In the genomic region with DNA sequence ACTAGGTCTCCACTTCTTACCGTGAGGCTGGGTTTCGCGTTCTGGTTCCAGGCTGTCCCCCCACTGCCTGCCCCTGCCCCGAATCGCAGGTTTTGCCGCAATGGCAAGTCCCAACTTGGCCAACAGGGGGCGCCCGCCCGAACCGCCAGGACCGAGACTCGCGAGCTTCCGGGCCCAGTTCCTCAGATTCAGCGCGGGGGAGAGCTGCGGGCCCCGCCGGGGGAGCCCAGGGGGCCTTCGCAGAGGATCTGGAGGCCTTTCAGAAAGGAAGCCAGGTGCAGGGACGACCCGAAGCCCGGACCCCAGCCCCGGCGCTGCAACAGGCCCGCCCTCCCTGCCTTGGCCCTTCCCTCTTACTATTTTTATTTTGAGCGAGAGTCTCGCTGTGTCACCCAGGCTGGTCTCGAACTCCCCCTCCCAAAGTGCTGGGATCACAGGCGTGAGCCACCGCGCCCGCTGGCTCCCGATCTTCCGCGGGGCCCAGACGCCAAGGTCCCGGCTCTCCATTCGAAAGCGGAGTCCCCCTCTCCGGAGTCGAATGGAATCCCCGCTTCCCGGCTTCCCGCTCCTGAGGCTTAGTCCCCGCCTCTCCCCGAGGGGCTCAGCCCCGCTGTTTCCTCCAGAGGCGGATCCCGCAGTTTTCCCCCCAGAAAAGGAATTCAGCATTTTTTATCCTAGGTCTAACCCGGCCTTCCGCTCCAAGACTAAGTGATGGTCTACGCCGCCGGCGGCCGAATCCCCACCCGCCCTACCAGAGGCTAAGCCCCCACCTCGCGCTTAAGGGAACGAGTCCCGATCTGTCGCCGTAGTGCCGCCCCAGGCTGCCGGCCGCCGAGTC, we compare ENCODE assay signal across 8 cellular contexts. TPM values are rescaled to one million over a fixed set of nuclear protein-coding genes. Genes with fewer than 3 reads are reported as not detected.
DNase-seq lines count a peak whose midpoint lies in the region; ATAC-seq and TF ChIP-seq lines count a peak whose summit lies in the region.

No MANE protein-coding gene starts in this region.

- peak; percentile 57 to 58 for TF ChIP-seq POLR2A in gastroesophageal sphincter (IDR thresholded peaks at IDR 0.05)

- no peaks in the 10 kb centered on the region for H3K9me3 ChIP-seq in gastroesophageal sphincter
- H3K9me3 ChIP-seq in neutrophil = no peaks in the 10 kb centered on the region

- H3K36me3 ChIP-seq in gastroesophageal sphincter (no peaks in the 10 kb centered on the region), neutrophil (no peaks in the 10 kb centered on the region)

- TF ChIP-seq CTCF in LNCaP clone FGC (IDR thresholded peaks at IDR 0.05; ENCODE audit: control insufficient read depth, extremely low read depth, insufficient read depth) (peak; percentile 87), gastroesophageal sphincter (IDR thresholded peaks at IDR 0.05) (peak in 3 of 4 experiments; percentile 89 to 96 (median 92)), neutrophil (IDR thresholded peaks at IDR 0.05) (peak; percentile 90)

- H3K27ac ChIP-seq in gastroesophageal sphincter (peak overlapping the region; percentile 43 to 97 (median 92)), neutrophil (no peak overlapping the region), substantia nigra (ENCODE audit: low read depth, low read length, poor library complexity, severe bottlenecking) (peak overlapping the region; percentile 69)

- H3K4me1 ChIP-seq in gastroesophageal sphincter (peaks cover 0 to 20% (median 0%) of the 10 kb centered on the region in 3 donors), neutrophil (ENCODE audit: control insufficient read depth in 1 of 2, insufficient read depth in 1 of 2, low read depth in 1 of 2, low read length in 1 of 2) (peaks cover 14 to 15% of the 10 kb centered on the region in 2 experiments)

- H3K27me3 ChIP-seq in gastroesophageal sphincter (no peaks in the 10 kb centered on the region), neutrophil (peaks cover 90% of the 10 kb centered on the region)

- H3K4me3 ChIP-seq in LNCaP clone FGC (ENCODE audit: low read depth, low read length) (peak overlapping the region; percentile 49), gastroesophageal sphincter (peak overlapping the region; percentile 47 to 89), neutrophil (ENCODE audit: low read depth in 1 of 2, low read length in 1 of 2) (peak overlapping the region; percentile 68 to 86)

- DNase-seq in Caki2 (ENCODE audit: low read depth) (peak; percentile 71), LNCaP clone FGC (ENCODE audit: low read depth) (peak; percentile 10), SHP77 treated with DMSO at 0.1 percent for 48 hours (lab: John Stamatoyannopoulos, UW) (peak; percentile 48), substantia nigra (lab: John Stamatoyannopoulos, UW) (peak in 48 of 49 donors; percentile 36 to 96 (median 77))
- peak; percentile 92 for DNase-seq in activated naive CD4-positive, alpha-beta T cell treated with Interleukin-2 at 50 U/mL for 16 hours

- in situ Hi-C loops in Caki2 (cut with HindIII; ENCODE audit: low pct_unique_long_range_greater_than_20kb, low sequenced_read_pairs) = no loop called here

- no peak for TF ChIP-seq EP300 in gastroesophageal sphincter (IDR thresholded peaks at IDR 0.05)

- WGBS in gastroesophageal sphincter (ENCODE audit: low coverage in 1 of 2), 2 donors = 0% methylated on average over 9 to 15 of the region's 68 CpGs

- peak; percentile 73 for ATAC-seq in GM21447 (IDR thresholded peaks at IDR 0.05; ENCODE audit: unreplicated experiment)
- peak; percentile 81 for ATAC-seq in gastroesophageal sphincter

RNA-seq across cellular contexts. Expression of gene TMC2, which starts 11.7 kb away (rescaled TPM):
- total RNA-seq in Caki2 (2014; rRNA removed; shearing (Covaris generic); ENCODE audit: low replicate concordance) = not detected in 2 replicates
- total RNA-seq in gastroesophageal sphincter = under 1 TPM in 2 of 4 donors, not detected in 2; 0.15 to 0.35 TPM

RNA-seq across cellular contexts. Expression of gene ZNF343, which starts 15.9 kb away (rescaled TPM):
- 4.7 and 22.7 TPM in 2 replicates for total RNA-seq in Caki2 (2014; rRNA removed; shearing (Covaris generic); ENCODE audit: low replicate concordance)
- 10 to 100 TPM; 10.3 to 16.8 (median 12.5) TPM for total RNA-seq in gastroesophageal sphincter

RNA-seq across cellular contexts. Expression of gene SNRPB, which starts 54.1 kb away (rescaled TPM):
- 1,102 and 1,193 TPM in 2 replicates for total RNA-seq in Caki2 (2014; rRNA removed; shearing (Covaris generic); ENCODE audit: low replicate concordance)
- 100 to 1,000 TPM; 154 to 212 (median 204) TPM for total RNA-seq in gastroesophageal sphincter

Comparison
In these comparisons a context has a peak if more than half of its experiments do, and no peak if none do; other contexts are left out.
1. DNase-seq: peak in every context shown above with its lines; median percentile 92 in activated naive CD4-positive, alpha-beta T cell treated with Interleukin-2 at 50 U/mL for 16 hours; 77 in substantia nigra; 71 in Caki2; 48 in SHP77 treated with DMSO at 0.1 percent for 48 hours; 10 in LNCaP clone FGC.